In genomic region chr4:132227349-132228165, GRCh38 we compare ENCODE assay signal across 1 cellular context.
TF ChIP-seq lines count a peak whose summit lies in the region.

No MANE protein-coding gene starts in this region.

TF ChIP-seq in HepG2, 621 proteins besides CTCF, POLR2A, EP300 and RAD21 (continued from another document):
- no peak for TF ChIP-seq ZNF207 (IDR thresholded peaks at IDR 0.05; ENCODE audit: borderline replicate concordance)
- 0 out of 2 replicates have a peak, but pooled peaks have one; percentile 40 for TF ChIP-seq ZNF792 (CRISPR knock-in tag; IDR thresholded peaks at IDR 0.05)
- TF ChIP-seq HDAC2 (CRISPR knock-in tag; IDR thresholded peaks at IDR 0.05): no peak
- TF ChIP-seq RBAK (CRISPR knock-in tag; IDR thresholded peaks at IDR 0.05): no peak
- no peak for TF ChIP-seq BCLAF1 (IDR thresholded peaks at IDR 0.05)
- no peak for TF ChIP-seq PCBP1 (IDR thresholded peaks at IDR 0.05; ENCODE audit: borderline replicate concordance, low read depth, low read length)
- no peak for TF ChIP-seq JARID2 (CRISPR knock-in tag; IDR thresholded peaks at IDR 0.05; ENCODE audit: insufficient replicate concordance)
- peak; percentile 65 for TF ChIP-seq HNF4A (CRISPR knock-in tag; IDR thresholded peaks at IDR 0.05)
- TF ChIP-seq ARID5B (CRISPR knock-in tag; IDR thresholded peaks at IDR 0.05): 0 out of 2 replicates have a peak, but pooled peaks have one; percentile 12
- no peak for TF ChIP-seq ZNF451 (CRISPR knock-in tag; IDR thresholded peaks at IDR 0.05)
- no peak for TF ChIP-seq MTA1 (CRISPR knock-in tag; IDR thresholded peaks at IDR 0.05; ENCODE audit: borderline replicate concordance)
- TF ChIP-seq GABPA (IDR thresholded peaks at IDR 0.05; ENCODE audit: low read depth, low read length): no peak
- no peak for TF ChIP-seq GABPA (CRISPR knock-in tag; IDR thresholded peaks at IDR 0.05; ENCODE audit: low read depth)
- TF ChIP-seq, protein P1, sequence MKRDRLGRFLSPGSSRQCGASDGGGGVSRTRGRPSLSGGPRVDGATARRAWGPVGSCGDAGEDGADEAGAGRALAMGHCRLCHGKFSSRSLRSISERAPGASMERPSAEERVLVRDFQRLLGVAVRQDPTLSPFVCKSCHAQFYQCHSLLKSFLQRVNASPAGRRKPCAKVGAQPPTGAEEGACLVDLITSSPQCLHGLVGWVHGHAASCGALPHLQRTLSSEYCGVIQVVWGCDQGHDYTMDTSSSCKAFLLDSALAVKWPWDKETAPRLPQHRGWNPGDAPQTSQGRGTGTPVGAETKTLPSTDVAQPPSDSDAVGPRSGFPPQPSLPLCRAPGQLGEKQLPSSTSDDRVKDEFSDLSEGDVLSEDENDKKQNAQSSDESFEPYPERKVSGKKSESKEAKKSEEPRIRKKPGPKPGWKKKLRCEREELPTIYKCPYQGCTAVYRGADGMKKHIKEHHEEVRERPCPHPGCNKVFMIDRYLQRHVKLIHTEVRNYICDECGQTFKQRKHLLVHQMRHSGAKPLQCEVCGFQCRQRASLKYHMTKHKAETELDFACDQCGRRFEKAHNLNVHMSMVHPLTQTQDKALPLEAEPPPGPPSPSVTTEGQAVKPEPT (CRISPR knock-in tag; IDR thresholded peaks at IDR 0.05; ENCODE audit: low read depth): no peak
- no peak for TF ChIP-seq SP2 (CRISPR knock-in tag; IDR thresholded peaks at IDR 0.05)
- TF ChIP-seq ZNF775 (CRISPR knock-in tag; IDR thresholded peaks at IDR 0.05; ENCODE audit: borderline replicate concordance): no peak
- no peak for TF ChIP-seq ZSCAN12 (CRISPR knock-in tag; IDR thresholded peaks at IDR 0.05)
TF ChIP-seq in HepG2: peak in this region for 31.
